Comparison of ENCODE assay signal across 20 cellular contexts in genomic region chr1:111658622-111659021, GRCh38.
"Had no signal": no experiment of that assay in that cellular context is flagged by ENCODE, and none has a peak within 500 bp of the region (broad histone marks: within the 10 kb centered on the region; RNA-seq: fewer than 3 reads in every experiment).

No MANE protein-coding gene starts in this region.

- DNase-seq: activated CD4-positive, alpha-beta T cell treated with anti-CD3 and anti-CD28 coated beads for 48 hours; activated naive CD4-positive, alpha-beta T cell treated with Interleukin-2 at 50 U/mL for 16 hours; adrenal gland; foreskin melanocyte; glutamatergic neuron; hippocampal formation; islet precursor cell; nephron progenitor cell; occipital lobe; stimulated activated naive CD8-positive, alpha-beta T cell treated with anti-CD3 and anti-CD28 coated beads, Interleukin-15, amount 100 ng/mL, for 72 hours; trophoblast cell had no signal

- H3K27me3 ChIP-seq: adrenal gland, breast epithelium, right atrium auricular region, suprapubic skin, vagina had no signal

- H3K27ac ChIP-seq: adrenal gland, breast epithelium, coronary artery, right atrium auricular region, suprapubic skin, vagina had no signal

- H3K36me3 Mint-ChIP-seq: WTC11 had no signal

- H3K27me3 Mint-ChIP-seq: activated T-helper 17 cell treated with anti-CD3 and anti-CD28 coated beads, Interleukin-2, amount 50 U/mL, for 72 hours; stimulated activated naive CD8-positive, alpha-beta T cell treated with anti-CD3 and anti-CD28 coated beads, Interleukin-15, amount 100 ng/mL, for 72 hours had no signal

- H3K4me3 Mint-ChIP-seq: activated T-helper 17 cell treated with anti-CD3 and anti-CD28 coated beads, Interleukin-2, amount 50 U/mL, for 72 hours; mesothelial cell of epicardium; nephron progenitor cell; WTC11 had no signal

- ATAC-seq: activated T-helper 17 cell treated with anti-CD3 and anti-CD28 coated beads, Interleukin-2, amount 50 U/mL, for 72 hours; stimulated activated naive CD8-positive, alpha-beta T cell treated with anti-CD3 and anti-CD28 coated beads, Interleukin-15, amount 100 ng/mL, for 72 hours; WTC11 had no signal

- H3K9me3 ChIP-seq: adrenal gland, breast epithelium, right atrium auricular region, suprapubic skin, vagina had no signal

- H3K36me3 ChIP-seq: adrenal gland, breast epithelium, right atrium auricular region, suprapubic skin, vagina had no signal

- H3K4me3 ChIP-seq: adrenal gland, breast epithelium, coronary artery, lung, right atrium auricular region, suprapubic skin, vagina had no signal

- H3K27ac Mint-ChIP-seq: activated T-helper 17 cell treated with anti-CD3 and anti-CD28 coated beads, Interleukin-2, amount 50 U/mL, for 72 hours; mesothelial cell of epicardium; nephron progenitor cell; stimulated activated naive CD8-positive, alpha-beta T cell treated with anti-CD3 and anti-CD28 coated beads, Interleukin-15, amount 100 ng/mL, for 72 hours; WTC11 had no signal

- H3K9me3 Mint-ChIP-seq: activated T-helper 17 cell treated with anti-CD3 and anti-CD28 coated beads, Interleukin-2, amount 50 U/mL, for 72 hours; nephron progenitor cell; stimulated activated naive CD8-positive, alpha-beta T cell treated with anti-CD3 and anti-CD28 coated beads, Interleukin-15, amount 100 ng/mL, for 72 hours; WTC11 had no signal
